8 cellular contexts compared by ENCODE assay signal in the genomic region with DNA sequence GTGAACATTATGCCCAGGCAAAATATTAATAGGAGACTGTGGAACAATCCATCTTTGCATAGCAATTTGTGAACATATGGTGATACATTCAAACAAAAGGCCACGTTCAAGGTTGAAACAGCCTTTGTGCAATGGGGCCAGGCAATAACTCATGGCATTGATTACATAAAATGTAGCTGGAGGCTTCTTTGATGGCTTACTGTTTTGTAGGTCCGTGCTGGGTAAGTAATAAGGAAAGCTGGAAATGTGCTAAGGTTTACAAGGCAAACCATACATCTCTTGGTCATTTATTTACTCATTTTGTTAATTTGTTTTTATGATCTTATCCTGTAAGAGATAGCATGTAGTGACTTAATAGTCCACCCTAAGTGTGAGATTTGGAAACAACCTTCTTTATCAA.
"Had no signal": no experiment of that assay in that cellular context is flagged by ENCODE, and none has a peak within 500 bp of the region (broad histone marks: within the 10 kb centered on the region; RNA-seq: fewer than 3 reads in every experiment).

No MANE protein-coding gene starts in this region.

- DNase-seq: GOT3, H7, H9, HCEC 1CT, HFFc6 had no signal

- H3K4me2 ChIP-seq: GM23338 had no signal

- H3K4me3 Mint-ChIP-seq: GM23338, H9, HFFc6 had no signal

- H3K4me3 ChIP-seq: GM23338, HAP-1 had no signal

- H3K9me3 Mint-ChIP-seq: H9, HFFc6 had no signal

- H3K4me1 Mint-ChIP-seq: GM23338, H9 had no signal

- H3K4me1 ChIP-seq: HAP-1 had no signal

- ATAC-seq: GM23338, HCT116 had no signal

- H3K9me3 ChIP-seq: HAP-1 had no signal

- H2AFZ ChIP-seq: GM23338 had no signal

- H3K27ac Mint-ChIP-seq: GM23338, H9, HFFc6 had no signal

- H3K36me3 ChIP-seq: HAP-1 had no signal
